In genomic region chr9:112446080-112446479, GRCh38 we compare ENCODE assay signal across 16 cellular contexts.
"Had no signal": no experiment of that assay in that cellular context is flagged by ENCODE, and none has a peak within 500 bp of the region (broad histone marks: within the 10 kb centered on the region; RNA-seq: fewer than 3 reads in every experiment).

No MANE protein-coding gene starts in this region.

- H3K9ac ChIP-seq: parathyroid adenoma had no signal

- H3K27me3 Mint-ChIP-seq: activated CD8-positive, alpha-beta memory T cell treated with anti-CD3 and anti-CD28 coated beads, Interleukin-2, amount 10 ng/mL, durations not matched to agents 7 days and 5 days; activated naive CD4-positive, alpha-beta T cell treated with anti-CD3 and anti-CD28 coated beads, Interleukin-2, amount 50 U/mL, for 24 hours; brain had no signal

- ATAC-seq: activated CD8-positive, alpha-beta memory T cell treated with anti-CD3 and anti-CD28 coated beads, Interleukin-2, amount 10 ng/mL, durations not matched to agents 7 days and 5 days had no signal

- H3K4me2 ChIP-seq: hepatocyte had no signal

- H3K27ac Mint-ChIP-seq: activated CD8-positive, alpha-beta memory T cell treated with anti-CD3 and anti-CD28 coated beads, Interleukin-2, amount 10 ng/mL, durations not matched to agents 7 days and 5 days; activated naive CD4-positive, alpha-beta T cell treated with anti-CD3 and anti-CD28 coated beads, Interleukin-2, amount 50 U/mL, for 24 hours had no signal

- H2AFZ ChIP-seq: hepatocyte, parathyroid adenoma had no signal

- H3K36me3 ChIP-seq: colonic mucosa had no signal

- H3K9me3 Mint-ChIP-seq: activated naive CD4-positive, alpha-beta T cell treated with anti-CD3 and anti-CD28 coated beads, Interleukin-2, amount 50 U/mL, for 24 hours; brain had no signal

- H3K27ac ChIP-seq: colonic mucosa, parathyroid adenoma, VCaP had no signal

- H3K4me3 Mint-ChIP-seq: activated CD8-positive, alpha-beta memory T cell treated with anti-CD3 and anti-CD28 coated beads, Interleukin-2, amount 10 ng/mL, durations not matched to agents 7 days and 5 days; activated naive CD4-positive, alpha-beta T cell treated with anti-CD3 and anti-CD28 coated beads, Interleukin-2, amount 50 U/mL, for 24 hours had no signal

- H3K79me2 ChIP-seq: hepatocyte, parathyroid adenoma had no signal

- H3K4me1 ChIP-seq: colonic mucosa, parathyroid adenoma had no signal

- H3K9me3 ChIP-seq: colonic mucosa had no signal

- DNase-seq: activated CD4-positive, alpha-beta T cell treated with anti-CD3 and anti-CD28 coated beads for 1 hour; activated CD4-positive, alpha-beta T cell treated with anti-CD3 and anti-CD28 coated beads, Interleukin-2, amount 50 U/mL, for 48 hours; activated CD8-positive, alpha-beta memory T cell treated with anti-CD3 and anti-CD28 coated beads, Interleukin-2, amount 10 ng/mL, durations not matched to agents 7 days and 5 days; activated effector memory CD4-positive, alpha-beta T cell treated with Interleukin-2 at 50 U/mL for 16 hours; activated T-cell treated with anti-CD3 and anti-CD28 coated beads, Interleukin-2, amount 50 U/mL, for 1 hour; amniotic stem cell; central memory CD4-positive, alpha-beta T cell; colonic mucosa; islet precursor cell; stimulated activated CD4-positive, alpha-beta T cell treated with anti-CD3 and anti-CD28 coated beads, Interleukin-1b, Interleukin-23, amount 100 ng/mL, for 48 hours had no signal

- H3K4me1 Mint-ChIP-seq: activated naive CD4-positive, alpha-beta T cell treated with anti-CD3 and anti-CD28 coated beads, Interleukin-2, amount 50 U/mL, for 24 hours had no signal

- H3K4me3 ChIP-seq: colonic mucosa, hepatocyte, lung had no signal

- H3K27me3 ChIP-seq: colonic mucosa, hepatocyte had no signal
